In genomic region chr21:46436586-46436985, GRCh38 we compare ENCODE assay signal across 1 cellular context.
TF ChIP-seq lines count a peak whose summit lies in the region.

No MANE protein-coding gene starts in this region.

TF ChIP-seq in GM23338, 12 proteins besides CTCF, POLR2A, EP300 and RAD21 (continued from another document):
- TF ChIP-seq ZNF462 (CRISPR knock-in tag; IDR thresholded peaks at IDR 0.05) (no peak), ZNF331 (CRISPR knock-in tag; IDR thresholded peaks at IDR 0.05; ENCODE audit: low read depth) (no peak)
